ENCODE assay signal across 8 cellular contexts in genomic region chr11:36746886-36747710, GRCh38.
DNase-seq lines count a peak whose midpoint lies in the region; ATAC-seq and TF ChIP-seq lines count a peak whose summit lies in the region.

No MANE protein-coding gene starts in this region.

- H3K9me3 ChIP-seq in Peyer's patch (no peaks in the 10 kb centered on the region), neutrophil (no peaks in the 10 kb centered on the region), suprapubic skin (no peaks in the 10 kb centered on the region)

- no peaks in the 10 kb centered on the region for H3K36me3 Mint-ChIP-seq in activated T-cell treated with anti-CD3 and anti-CD28 coated beads, Interleukin-2, amount 50 U/mL, for 4 hours (ENCODE audit: insufficient read depth)

- in situ Hi-C loops in G401 (cut with HindIII; ENCODE audit: low sequenced_read_pairs): no loop called here

- no peaks in the 10 kb centered on the region for H3K9me3 Mint-ChIP-seq in activated T-cell treated with anti-CD3 and anti-CD28 coated beads, Interleukin-2, amount 50 U/mL, for 4 hours

- no peak overlapping the region for H3K4me3 ChIP-seq in H7 (ENCODE audit: insufficient read depth, low read depth, low read length)
- H3K4me3 ChIP-seq in Peyer's patch: no peak overlapping the region
- no peak overlapping the region for H3K4me3 ChIP-seq in fibroblast of pulmonary artery (replicated peaks; ENCODE audit: low read depth, low read length)
- no peak overlapping the region for H3K4me3 ChIP-seq in neutrophil (ENCODE audit: low read depth in 1 of 2, low read length in 1 of 2)
- no peak overlapping the region for H3K4me3 ChIP-seq in suprapubic skin

- H3K27ac ChIP-seq in Peyer's patch (no peak overlapping the region), neutrophil (no peak overlapping the region), suprapubic skin (no peak overlapping the region)

- peak; percentile 98 to 99 for ATAC-seq in activated T-cell treated with anti-CD3 and anti-CD28 coated beads, Interleukin-2, amount 50 U/mL, for 4 hours

- no peak for TF ChIP-seq POLR2A in Peyer's patch (IDR thresholded peaks at IDR 0.05)
- no peak for TF ChIP-seq POLR2A in suprapubic skin (IDR thresholded peaks at IDR 0.05)

- DNase-seq in G401 (ENCODE audit: low spot score) (peak; percentile 81), H7 (peak; percentile 69), LoVo (ENCODE audit: low spot score) (peak; percentile 90), Peyer's patch (peak; percentile 62 to 93 (median 88)), fibroblast of pulmonary artery (ENCODE audit: low read depth) (peak; percentile 95), suprapubic skin (ENCODE audit: low spot score in 2 of 2) (peak; percentile 81 to 82)
- peak; percentile 56 for DNase-seq in activated T-cell treated with anti-CD3 and anti-CD28 coated beads, Interleukin-2, amount 50 U/mL, for 4 hours

- no peak for TF ChIP-seq EP300 in suprapubic skin (IDR thresholded peaks at IDR 0.05)

- H3K4me3 Mint-ChIP-seq in activated T-cell treated with anti-CD3 and anti-CD28 coated beads, Interleukin-2, amount 50 U/mL, for 4 hours: no peak overlapping the region

- H3K36me3 ChIP-seq in H7 (replicated peaks; ENCODE audit: control insufficient read depth, insufficient read depth, low read length) (no peaks in the 10 kb centered on the region), Peyer's patch (no peaks in the 10 kb centered on the region), neutrophil (no peaks in the 10 kb centered on the region), suprapubic skin (no peaks in the 10 kb centered on the region)

- peaks cover 5% of the 10 kb centered on the region for H3K4me1 Mint-ChIP-seq in activated T-cell treated with anti-CD3 and anti-CD28 coated beads, Interleukin-2, amount 50 U/mL, for 4 hours (ENCODE audit: low read depth)

- 34% methylated on average over 7 of the region's 7 CpGs for WGBS in suprapubic skin

- peaks cover 20% of the 10 kb centered on the region for H3K27me3 Mint-ChIP-seq in activated T-cell treated with anti-CD3 and anti-CD28 coated beads, Interleukin-2, amount 50 U/mL, for 4 hours (ENCODE audit: low read depth)

- TF ChIP-seq CTCF in Peyer's patch (IDR thresholded peaks at IDR 0.05) (peak; percentile 46 to 99 (median 94)), fibroblast of pulmonary artery (IDR thresholded peaks at IDR 0.05; ENCODE audit: low read length, missing control alignments) (no peak), neutrophil (IDR thresholded peaks at IDR 0.05) (peak; percentile 53), suprapubic skin (IDR thresholded peaks at IDR 0.05) (peak; percentile 82 to 99)

- H3K27me3 ChIP-seq in H7 (ENCODE audit: control insufficient read depth, insufficient read depth, low read length) (peaks cover 1% of the 10 kb centered on the region), Peyer's patch (no peaks in the 10 kb centered on the region), neutrophil (peaks cover 45% of the 10 kb centered on the region), suprapubic skin (peaks cover 17% of the 10 kb centered on the region)

- H3K4me1 ChIP-seq in Peyer's patch: no peaks in the 10 kb centered on the region
- H3K4me1 ChIP-seq in neutrophil (ENCODE audit: control insufficient read depth in 1 of 2, insufficient read depth in 1 of 2, low read depth in 1 of 2, low read length in 1 of 2): no peaks in the 10 kb centered on the region
- no peaks in the 10 kb centered on the region for H3K4me1 ChIP-seq in suprapubic skin
